ENCODE assay signal across 8 cellular contexts in the genomic region with DNA sequence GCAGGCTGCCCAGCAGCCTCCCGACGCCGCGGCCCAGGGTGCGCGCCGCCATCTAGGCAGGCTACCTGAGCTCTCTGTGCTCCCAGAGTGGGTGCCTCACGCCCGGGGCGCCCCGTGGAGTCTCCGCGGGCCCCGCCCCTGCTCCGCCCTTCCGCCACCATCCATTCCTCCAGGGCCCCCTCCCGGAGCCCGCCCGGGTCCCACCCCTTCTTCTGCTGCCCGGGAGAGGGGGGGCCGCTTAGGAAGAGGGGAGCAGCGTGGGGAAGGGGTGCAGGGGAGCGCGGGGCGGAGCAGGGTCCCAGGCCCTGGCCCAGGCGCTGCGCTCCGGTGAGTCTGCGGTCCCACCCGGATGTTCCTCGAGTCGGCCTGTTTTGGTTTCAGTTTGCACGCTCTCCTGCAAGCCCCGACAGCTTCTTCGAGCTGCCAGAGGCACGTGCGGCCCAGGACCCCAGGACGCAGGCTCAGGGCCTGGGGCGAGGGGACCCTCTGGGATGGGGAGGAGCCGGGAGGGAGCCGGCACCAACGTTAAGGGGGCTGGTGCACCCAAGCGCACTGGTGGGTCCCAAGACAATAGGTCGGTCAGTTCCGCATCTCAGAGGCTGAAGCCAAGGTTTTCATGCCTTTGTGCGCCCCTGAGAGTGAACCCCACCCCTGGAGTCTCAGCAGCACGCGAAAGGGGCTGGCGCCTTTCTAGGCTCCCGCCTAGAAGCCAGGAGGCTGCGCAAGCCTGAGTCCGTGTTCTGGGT. TPM values are rescaled to one million over a fixed set of nuclear protein-coding genes. Genes with fewer than 3 reads are reported as not detected.
DNase-seq lines count a peak whose midpoint lies in the region; ATAC-seq, FAIRE-seq and TF ChIP-seq lines count a peak whose summit lies in the region.

Gene ACSS1 (minus strand): TSS at position 89 of the 746 bp plus-strand sequence. CDS start 37 bp downstream, at position 52.

- DNase-seq in DMS153 (lab: John Stamatoyannopoulos, UW) = peak; percentile 5
- DNase-seq in HTR-8/SVneo (ENCODE audit: insufficient read length, low spot score) = peak; percentile 53
- DNase-seq in bronchial epithelial cell (ENCODE audit: low read depth) = no peak
- no peak for DNase-seq in HepG2 (ENCODE audit: low spot score)
- DNase-seq in stimulated activated CD4-positive, alpha-beta T cell treated with anti-CD3 and anti-CD28 coated beads, Interleukin-4, amount 100 ng/mL, for 24 hours = peak; percentile 68
- DNase-seq in A172 (ENCODE audit: low spot score) = no peak

- peak within 1 kb of the TSS; percentile 6 for H3K27ac ChIP-seq in HepG2 (ENCODE audit: extremely low read length, insufficient read depth, low read length)

- BruUV-seq in HepG2 (replicated peaks; lab: Mats Ljungman, UMichigan) = no TSS peak

- FAIRE-seq in HTR-8/SVneo (lab: Jason Lieb, UNC) (no peak), bronchial epithelial cell (lab: Jason Lieb, UNC) (no peak), HepG2 (lab: Jason Lieb, UNC) (no peak)

- in situ Hi-C loops in HepG2 (cut with HindIII; ENCODE audit: extremely low pct_ligation_motif_present, low pct_unique_long_range_greater_than_20kb) = no loop called here

- CTCF ChIA-PET in HepG2 (lab: Yijun Ruan, JAX; ENCODE audit: low intra/inter-chr PET ratio, low total read pairs) = no interaction called here

- H3K27me3 ChIP-seq in bronchial epithelial cell (ENCODE audit: control insufficient read depth, insufficient read depth, low read length) (peaks cover 7% of the 10 kb centered on the region), HepG2 (ENCODE audit: control insufficient read depth in 1 of 2, insufficient read depth in 2 of 2, low read length in 2 of 2) (peaks cover 0 to 29% of the 10 kb centered on the region in 2 experiments; a peak in 4 of 5 replicates)

- H2AFZ ChIP-seq in HepG2 (ENCODE audit: low read length) = no peak within 1 kb of the TSS

- no peak for TF ChIP-seq RAD21 in HepG2 (CRISPR knock-in tag; IDR thresholded peaks at IDR 0.05)

- H3K4me3 ChIP-seq in WI38 (ENCODE audit: low read depth, low read length) = peak within 1 kb of the TSS; percentile 56
- peak within 1 kb of the TSS; percentile 46 for H3K4me3 ChIP-seq in bronchial epithelial cell (ENCODE audit: low read depth, low read length)
- H3K4me3 ChIP-seq in HepG2 (replicated peaks in 1 of 3; ENCODE audit: insufficient read depth in 1 of 3, low read depth in 2 of 3, low read length in 3 of 3) = peak within 1 kb of the TSS; percentile 64 to 82 (median 67)

- ATAC-seq in GM19468 (IDR thresholded peaks at IDR 0.05; ENCODE audit: extremely low read depth, unreplicated experiment) (peak; percentile 44), HepG2 (peak; percentile 7; the same call in 2 of the 3 replicates)

- TF ChIP-seq CTCF in WI38 (IDR thresholded peaks at IDR 0.05; ENCODE audit: low read depth, low read length) (no peak), bronchial epithelial cell (IDR thresholded peaks at IDR 0.05; ENCODE audit: insufficient read depth, low read length, severe bottlenecking) (no peak), HepG2 (CRISPR knock-in tag; IDR thresholded peaks at IDR 0.05) (no peak)

- H3K4me1 ChIP-seq in HepG2 (ENCODE audit: insufficient read depth, low read length) = peaks cover 96% of the 10 kb centered on the region

- peak within 1 kb of the TSS; percentile 67 for H3K9ac ChIP-seq in HepG2 (ENCODE audit: insufficient read depth, low read depth, low read length)

- no peaks in the 10 kb centered on the region for H3K36me3 ChIP-seq in bronchial epithelial cell (ENCODE audit: control insufficient read depth, insufficient read depth, low read length)
- H3K36me3 ChIP-seq in HepG2 (replicated peaks in 1 of 2; ENCODE audit: control insufficient read depth in 1 of 2, insufficient read depth in 2 of 2, low read length in 2 of 2) = no peaks in the 10 kb centered on the region

- TF ChIP-seq POLR2A in HepG2 (IDR thresholded peaks at IDR 0.05; ENCODE audit: insufficient read depth in 1 of 2, low read depth in 2 of 2, low read length in 2 of 2) = no peak; a peak in 1 of 4 replicates

- no peaks in the 10 kb centered on the region; the same call in 1 of the 2 replicates for H4K20me1 ChIP-seq in HepG2 (ENCODE audit: insufficient read depth, low read length)

- TF ChIP-seq EP300 in HepG2 (IDR thresholded peaks at IDR 0.05; ENCODE audit: low read depth in 2 of 2, low read length in 2 of 2) = no peak
- no peak for TF ChIP-seq EP300 in HepG2 (CRISPR knock-in tag; IDR thresholded peaks at IDR 0.05; ENCODE audit: borderline replicate concordance)

- H3K4me2 ChIP-seq in HepG2 (ENCODE audit: low read depth, low read length) = peak within 1 kb of the TSS; percentile 91

- intact Hi-C loops in HepG2 (cut with micrococcal nuclease; ENCODE audit: unreplicated experiment) = loop anchor here (5.0 kb wide), 1 partner anchor 41 kb away; no protein-coding TSS in a partner anchor

- POLR2A ChIA-PET in HepG2 (lab: Yijun Ruan, JAX) = interaction anchor here (1.3 to 7.7 kb wide), 6 partner anchors 25 to 70 kb away, joined by 3 to 77 read pairs (median 4); partner anchors contain the start of gene APMAP

- WGBS in HepG2 (ENCODE audit: low lambda C conversion rate) = 37% methylated on average over 27 of the region's 52 CpGs

- H3K79me2 ChIP-seq in HepG2 (ENCODE audit: insufficient read depth, low read length) = no peaks in the 10 kb centered on the region

- no peaks in the 10 kb centered on the region for H3K9me3 ChIP-seq in HepG2 (ENCODE audit: low read length)

TF ChIP-seq in HepG2, 621 proteins besides CTCF, POLR2A, EP300 and RAD21 (continues in another document):
- peak; percentile 86 for TF ChIP-seq NFKB2 (CRISPR knock-in tag; IDR thresholded peaks at IDR 0.05; ENCODE audit: borderline replicate concordance)
- peak; percentile 62; the same call in 1 of the 2 replicates for TF ChIP-seq ZNF567 (CRISPR knock-in tag; IDR thresholded peaks at IDR 0.05; ENCODE audit: borderline replicate concordance)
- peak; percentile 46 for TF ChIP-seq KDM2A (CRISPR knock-in tag; IDR thresholded peaks at IDR 0.05; ENCODE audit: borderline replicate concordance, low read depth)
- TF ChIP-seq FOXM1 (CRISPR knock-in tag; IDR thresholded peaks at IDR 0.05) = 0 out of 2 replicates have a peak, but pooled peaks have one; percentile 63
- peak; percentile 65; the same call in 1 of the 2 replicates for TF ChIP-seq ZBTB8A (CRISPR knock-in tag; IDR thresholded peaks at IDR 0.05; ENCODE audit: borderline replicate concordance, low read depth)
- TF ChIP-seq, protein P1, sequence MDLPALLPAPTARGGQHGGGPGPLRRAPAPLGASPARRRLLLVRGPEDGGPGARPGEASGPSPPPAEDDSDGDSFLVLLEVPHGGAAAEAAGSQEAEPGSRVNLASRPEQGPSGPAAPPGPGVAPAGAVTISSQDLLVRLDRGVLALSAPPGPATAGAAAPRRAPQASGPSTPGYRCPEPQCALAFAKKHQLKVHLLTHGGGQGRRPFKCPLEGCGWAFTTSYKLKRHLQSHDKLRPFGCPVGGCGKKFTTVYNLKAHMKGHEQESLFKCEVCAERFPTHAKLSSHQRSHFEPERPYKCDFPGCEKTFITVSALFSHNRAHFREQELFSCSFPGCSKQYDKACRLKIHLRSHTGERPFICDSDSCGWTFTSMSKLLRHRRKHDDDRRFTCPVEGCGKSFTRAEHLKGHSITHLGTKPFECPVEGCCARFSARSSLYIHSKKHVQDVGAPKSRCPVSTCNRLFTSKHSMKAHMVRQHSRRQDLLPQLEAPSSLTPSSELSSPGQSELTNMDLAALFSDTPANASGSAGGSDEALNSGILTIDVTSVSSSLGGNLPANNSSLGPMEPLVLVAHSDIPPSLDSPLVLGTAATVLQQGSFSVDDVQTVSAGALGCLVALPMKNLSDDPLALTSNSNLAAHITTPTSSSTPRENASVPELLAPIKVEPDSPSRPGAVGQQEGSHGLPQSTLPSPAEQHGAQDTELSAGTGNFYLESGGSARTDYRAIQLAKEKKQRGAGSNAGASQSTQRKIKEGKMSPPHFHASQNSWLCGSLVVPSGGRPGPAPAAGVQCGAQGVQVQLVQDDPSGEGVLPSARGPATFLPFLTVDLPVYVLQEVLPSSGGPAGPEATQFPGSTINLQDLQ (CRISPR knock-in tag; IDR thresholded peaks at IDR 0.05) = peak; percentile 5; the same call in 1 of the 2 replicates
- no peak for TF ChIP-seq ZKSCAN5 (CRISPR knock-in tag; IDR thresholded peaks at IDR 0.05)
- TF ChIP-seq SMARCC2 (IDR thresholded peaks at IDR 0.05) = no peak
- TF ChIP-seq MLLT10 (CRISPR knock-in tag; IDR thresholded peaks at IDR 0.05) = 0 out of 2 replicates have a peak, but pooled peaks have one; percentile 20
- TF ChIP-seq SALL1 (CRISPR knock-in tag; IDR thresholded peaks at IDR 0.05) = 0 out of 2 replicates have a peak, but pooled peaks have one; percentile 20

RNA-seq across cellular contexts. Expression of gene ACSS1, which starts in this region (rescaled TPM):
- total RNA-seq in bronchial epithelial cell (0.64 and 1.8 TPM in 2 replicates), HepG2 (2016; rRNA removed; fragmentation: Illumina TruSeq; extraction: Trizol) (38.2 and 41.6 TPM in 2 replicates)
- total RNA-seq in HepG2 (2016; cell fraction: cytosol; rRNA removed; fragmentation: Illumina TruSeq; extraction: Trizol; ENCODE audit: low read depth) = 8.4 and 9.3 TPM in 2 replicates
- 34.8 and 43.4 TPM in 2 replicates for total RNA-seq in HepG2 (2016; cell fraction: insoluble cytoplasmic fraction; rRNA removed; fragmentation: Illumina TruSeq; extraction: Trizol)
- total RNA-seq in HepG2 (2016; cell fraction: membrane; rRNA removed; fragmentation: Illumina TruSeq; extraction: Trizol) = 13.0 and 13.5 TPM in 2 replicates
- total RNA-seq in HepG2 (2016; cell fraction: nucleus; rRNA removed; fragmentation: Illumina TruSeq; extraction: Trizol) = 42.3 and 48.2 TPM in 2 replicates
- 15.2 and 23.3 TPM in 2 replicates for polyA plus RNA-seq in HepG2 (2011; rRNA removed)
- polyA plus RNA-seq in HepG2 (2011; cell fraction: cytosol; rRNA removed) = 16.5 and 17.1 TPM in 2 replicates
- polyA plus RNA-seq in HepG2 (2011; cell fraction: nucleus; rRNA removed) = 43.9 and 56.8 TPM in 2 replicates
- polyA plus RNA-seq in HepG2 (2012) = 4.3 and 9.3 TPM in 2 replicates
- 3.2 and 3.4 TPM in 2 replicates for polyA plus RNA-seq in HepG2 (2016; cell fraction: cytosol; fragmentation: Illumina TruSeq; extraction: Trizol; ENCODE audit: low read depth)
- 47.8 and 50.2 TPM in 2 replicates for polyA plus RNA-seq in HepG2 (2016; cell fraction: insoluble cytoplasmic fraction; fragmentation: Illumina TruSeq; extraction: Trizol; ENCODE audit: low read depth)
- 9.9 TPM in 2 replicates for polyA plus RNA-seq in HepG2 (2016; cell fraction: membrane; fragmentation: Illumina TruSeq; extraction: Trizol; ENCODE audit: low read depth)
- 98.7 and 99.6 TPM in 2 replicates for polyA plus RNA-seq in HepG2 (2016; cell fraction: nucleus; fragmentation: Illumina TruSeq; extraction: Trizol; ENCODE audit: insufficient read depth, low read depth)
- polyA minus RNA-seq in HepG2 (2011; rRNA and poly(A)+ RNA removed; ENCODE audit: low replicate concordance) = 0.07 and 45.1 TPM in 2 replicates
- polyA minus RNA-seq in HepG2 (2011; cell fraction: cytosol; rRNA and poly(A)+ RNA removed) = 11.7 and 16.0 TPM in 2 replicates
- 13.9 and 19.8 TPM in 2 replicates for polyA minus RNA-seq in HepG2 (2011; cell fraction: nucleus; rRNA and poly(A)+ RNA removed)
- total RNA-seq in A172 (2014; rRNA removed; shearing (Covaris generic)) = 0.10 and 0.57 TPM in 2 replicates

Comparison
In these comparisons a context has a peak if more than half of its experiments do, and no peak if none do; other contexts are left out.
1. DNase-seq: peak in DMS153 (single experiment), HTR-8/SVneo (single experiment) and stimulated activated CD4-positive, alpha-beta T cell treated with anti-CD3 and anti-CD28 coated beads, Interleukin-4, amount 100 ng/mL, for 24 hours (single experiment); none in bronchial epithelial cell (single experiment), HepG2 (single experiment) and A172 (single experiment).
2. Peak in every context shown above with its lines, with median percentiles within 50 percentile points of each other: H3K4me3 ChIP-seq.